Comparison of ENCODE assay signal across 23 cellular contexts in genomic region chr9:37918665-37919165, GRCh38.
"Had no signal": no experiment of that assay in that cellular context is flagged by ENCODE, and none has a peak within 500 bp of the region (broad histone marks: within the 10 kb centered on the region; RNA-seq: fewer than 3 reads in every experiment).

No MANE protein-coding gene starts in this region.

- H3K27me3 Mint-ChIP-seq: activated CD4-positive, alpha-beta memory T cell treated with anti-CD3 and anti-CD28 coated beads, Interleukin-2, amount 10 ng/mL, durations not matched to agents 7 days and 5 days; activated CD4-positive, alpha-beta T cell treated with anti-CD3 and anti-CD28 coated beads, Interleukin-2, amount 10 ng/mL, durations not matched to agents 24 days and 14 days had no signal

- H3K9me3 Mint-ChIP-seq: activated CD4-positive, alpha-beta memory T cell treated with anti-CD3 and anti-CD28 coated beads, Interleukin-2, amount 10 ng/mL, durations not matched to agents 7 days and 5 days; activated CD4-positive, alpha-beta T cell treated with anti-CD3 and anti-CD28 coated beads, Interleukin-2, amount 10 ng/mL, durations not matched to agents 24 days and 14 days; activated naive CD4-positive, alpha-beta T cell treated with anti-CD3 and anti-CD28 coated beads, Interleukin-2, amount 50 U/mL, for 72 hours; effector memory CD8-positive, alpha-beta T cell; nephron progenitor cell; T-cell; T-helper 2 cell treated with Interferon-gamma antibody and Interleukin-4, amounts not matched to agents 5 μg/mL and 100 μg/mL, for 36 hours had no signal

- H3K27ac Mint-ChIP-seq: activated CD4-positive, alpha-beta memory T cell treated with anti-CD3 and anti-CD28 coated beads, Interleukin-2, amount 10 ng/mL, durations not matched to agents 7 days and 5 days; activated CD4-positive, alpha-beta T cell treated with anti-CD3 and anti-CD28 coated beads, Interleukin-2, amount 10 ng/mL, durations not matched to agents 24 days and 14 days; activated naive CD4-positive, alpha-beta T cell treated with anti-CD3 and anti-CD28 coated beads, Interleukin-2, amount 50 U/mL, for 72 hours; effector memory CD8-positive, alpha-beta T cell; T-cell; T-helper 2 cell treated with Interferon-gamma antibody and Interleukin-4, amounts not matched to agents 5 μg/mL and 100 μg/mL, for 36 hours had no signal

- H3K27me3 ChIP-seq: ascending aorta, breast epithelium, colonic mucosa, dorsolateral prefrontal cortex, esophagus squamous epithelium, gastrocnemius medialis, right lobe of liver, upper lobe of right lung had no signal

- H3K9me3 ChIP-seq: ascending aorta, breast epithelium, colonic mucosa, esophagus squamous epithelium, gastrocnemius medialis, right lobe of liver, thoracic aorta, upper lobe of right lung had no signal

- ATAC-seq: activated CD4-positive, CD25-positive, alpha-beta regulatory T cell treated with anti-CD3 and anti-CD28 coated beads, Interleukin-2, amount 50 U/mL, for 24 hours; activated naive CD4-positive, alpha-beta T cell treated with anti-CD3 and anti-CD28 coated beads, Interleukin-2, amount 50 U/mL, for 72 hours; effector memory CD8-positive, alpha-beta T cell; gastrocnemius medialis; left ventricle myocardium superior; right lobe of liver; T-cell; upper lobe of right lung had no signal

- H3K4me2 ChIP-seq: smooth muscle cell had no signal

- H3K27ac ChIP-seq: ascending aorta, colonic mucosa, right lobe of liver, thoracic aorta, VCaP had no signal

- H3K4me3 ChIP-seq: ascending aorta, breast epithelium, colonic mucosa, dorsolateral prefrontal cortex, esophagus squamous epithelium, gastrocnemius medialis, right lobe of liver, smooth muscle cell, thoracic aorta, upper lobe of right lung had no signal

- H3K4me1 Mint-ChIP-seq: activated CD4-positive, alpha-beta T cell treated with anti-CD3 and anti-CD28 coated beads, Interleukin-2, amount 10 ng/mL, durations not matched to agents 24 days and 14 days; T-cell had no signal

- DNase-seq: activated CD4-positive, alpha-beta memory T cell treated with anti-CD3 and anti-CD28 coated beads, Interleukin-2, amount 10 ng/mL, durations not matched to agents 7 days and 5 days; activated CD4-positive, alpha-beta T cell treated with anti-CD3 and anti-CD28 coated beads, Interleukin-2, amount 10 ng/mL, durations not matched to agents 24 days and 14 days; colonic mucosa; effector memory CD8-positive, alpha-beta T cell; esophagus squamous epithelium; gastrocnemius medialis; left ventricle myocardium superior; nephron progenitor cell; nucleus accumbens; stimulated activated CD4-positive, alpha-beta T cell treated with anti-CD3 and anti-CD28 coated beads, Interleukin-4, amount 100 ng/mL, for 1 hour; stimulated activated naive CD4-positive, alpha-beta T cell; T-cell; upper lobe of right lung had no signal

- H3K36me3 Mint-ChIP-seq: activated naive CD4-positive, alpha-beta T cell treated with anti-CD3 and anti-CD28 coated beads, Interleukin-2, amount 50 U/mL, for 72 hours; T-cell had no signal

- H3K36me3 ChIP-seq: breast epithelium, colonic mucosa, upper lobe of right lung had no signal

- H3K4me3 Mint-ChIP-seq: activated CD4-positive, alpha-beta memory T cell treated with anti-CD3 and anti-CD28 coated beads, Interleukin-2, amount 10 ng/mL, durations not matched to agents 7 days and 5 days; activated CD4-positive, alpha-beta T cell treated with anti-CD3 and anti-CD28 coated beads, Interleukin-2, amount 10 ng/mL, durations not matched to agents 24 days and 14 days; effector memory CD8-positive, alpha-beta T cell; nephron progenitor cell; T-cell; T-helper 2 cell treated with Interferon-gamma antibody and Interleukin-4, amounts not matched to agents 5 μg/mL and 100 μg/mL, for 36 hours had no signal

- H3K4me1 ChIP-seq: breast epithelium, colonic mucosa, gastrocnemius medialis had no signal
